9 cellular contexts compared by ENCODE assay signal in the genomic region with DNA sequence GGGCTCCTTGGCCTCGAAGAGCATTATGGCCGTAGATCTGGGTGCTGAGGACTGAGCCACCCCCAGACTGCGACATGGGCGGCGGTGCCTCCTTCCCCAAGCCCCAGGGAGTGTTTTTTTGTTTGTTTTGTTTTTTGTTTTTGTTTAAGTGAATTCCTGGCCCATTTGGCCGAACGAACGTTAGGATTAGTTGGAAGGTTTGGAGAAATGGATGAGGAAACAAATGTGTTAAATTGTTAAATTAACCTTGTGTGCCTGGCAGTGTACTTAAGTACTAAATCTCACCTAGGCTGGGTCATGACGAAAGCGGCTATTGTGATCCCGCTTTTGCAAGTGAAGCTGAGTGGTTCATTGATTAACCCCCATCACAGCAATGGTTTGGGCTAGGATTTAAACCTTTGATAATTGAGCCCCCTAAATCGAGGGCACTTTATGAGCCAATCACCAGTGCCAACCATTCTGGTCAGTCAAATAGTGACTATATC. TPM values are rescaled to one million over a fixed set of nuclear protein-coding genes. Genes with fewer than 3 reads are reported as not detected.
DNase-seq lines count a peak whose midpoint lies in the region; ATAC-seq, FAIRE-seq and TF ChIP-seq lines count a peak whose summit lies in the region.
"Had no signal": no experiment of that assay in that cellular context is flagged by ENCODE, and none has a peak within 500 bp of the region (broad histone marks: within the 10 kb centered on the region; RNA-seq: fewer than 3 reads in every experiment).

No MANE protein-coding gene starts in this region.

- TF ChIP-seq CTCF in A673 (conservative IDR thresholded peaks at IDR 0.05; ENCODE audit: low read depth, low read length) (no peak), astrocyte (IDR thresholded peaks at IDR 0.05; ENCODE audit: insufficient read depth, low read depth, low read length) (no peak)

- DNase-seq in A673 (ENCODE audit: low spot score) = no peak
- peak; percentile 43 for DNase-seq in HCEC 1CT
- DNase-seq in astrocyte (ENCODE audit: low read depth) = no peak
- DNase-seq in mesenchymal stem cell = no peak
- DNase-seq in NCI-H226 = no peak
- DNase-seq in activated CD4-positive, alpha-beta T cell treated with anti-CD3 and anti-CD28 coated beads, Interleukin-2, amount 50 U/mL, for 48 hours = no peak
- no peak for DNase-seq in NCI-H526 (lab: John Stamatoyannopoulos, UW)
- DNase-seq: GOT3 had no signal

- POLR2A ChIA-PET in A673 (lab: Charles Lee; ENCODE audit: low non-redundant PET) = no interaction called here

- H3K36me3 ChIP-seq in A673 (ENCODE audit: insufficient read depth, low read length, poor library complexity, severe bottlenecking) = no peaks in the 10 kb centered on the region
- H3K36me3 ChIP-seq in astrocyte (ENCODE audit: insufficient read depth, low read length) = no peaks in the 10 kb centered on the region
- peaks cover 7 to 11% of the 10 kb centered on the region in 2 experiments for H3K36me3 ChIP-seq in mesenchymal stem cell (ENCODE audit: control insufficient read depth in 1 of 2, insufficient read depth in 2 of 2, low read depth in 1 of 2, low read length in 2 of 2)

- WGBS in mesenchymal stem cell = 75% methylated on average over 11 of the region's 12 CpGs

- H3K4me3 Mint-ChIP-seq in astrocyte (ENCODE audit: unreplicated experiment) = peak overlapping the region; percentile 69

- H2BK15ac ChIP-seq in mesenchymal stem cell (ENCODE audit: low read depth, poor library complexity, severe bottlenecking) = no peak overlapping the region

- H4K91ac ChIP-seq in mesenchymal stem cell (ENCODE audit: low read length) = no peak overlapping the region

- peaks cover 2% of the 10 kb centered on the region for H3K27me3 Mint-ChIP-seq in astrocyte (ENCODE audit: low read depth, unreplicated experiment)

- H3K4me3 ChIP-seq in A673 (ENCODE audit: low read depth, low read length, poor library complexity, severe bottlenecking) (peak overlapping the region; percentile 44), astrocyte (ENCODE audit: insufficient read depth, low read depth, low read length) (peak overlapping the region; percentile 75), mesenchymal stem cell (ENCODE audit: insufficient read depth in 1 of 2, low read depth in 1 of 2, low read length in 2 of 2) (peak overlapping the region; percentile 59 to 91)

- H2AK5ac ChIP-seq in mesenchymal stem cell (ENCODE audit: low read length, severe bottlenecking) = peak overlapping the region; percentile 31

- peaks cover 1% of the 10 kb centered on the region for H3K4me1 Mint-ChIP-seq in astrocyte (ENCODE audit: low read depth, unreplicated experiment)

- H3K9ac ChIP-seq in astrocyte (ENCODE audit: low read length) (peak overlapping the region; percentile 83), mesenchymal stem cell (ENCODE audit: low read length) (peak overlapping the region; percentile 95)

- no peak overlapping the region for H3K14ac ChIP-seq in mesenchymal stem cell (ENCODE audit: low read length in 2 of 2)

- H3K9me3 ChIP-seq in A673 (ENCODE audit: low read depth, low read length, poor library complexity, severe bottlenecking) (no peaks in the 10 kb centered on the region), astrocyte (ENCODE audit: insufficient read depth, low read depth, low read length) (no peaks in the 10 kb centered on the region), mesenchymal stem cell (ENCODE audit: control insufficient read depth, low read length) (no peaks in the 10 kb centered on the region)

- H3K27me3 ChIP-seq in A673 (replicated peaks; ENCODE audit: insufficient read depth, low read depth, low read length, poor library complexity) = no peaks in the 10 kb centered on the region
- no peaks in the 10 kb centered on the region for H3K27me3 ChIP-seq in astrocyte (ENCODE audit: insufficient read depth, low read length)
- no peaks in the 10 kb centered on the region for H3K27me3 ChIP-seq in mesenchymal stem cell (ENCODE audit: control insufficient read depth in 1 of 2, insufficient read depth in 1 of 2, low read length in 2 of 2)

- H3K23ac ChIP-seq in mesenchymal stem cell (ENCODE audit: low read length in 2 of 2) = no peak overlapping the region

- no peak overlapping the region for H2BK120ac ChIP-seq in mesenchymal stem cell (ENCODE audit: low read depth, low read length)

- H3K79me2 ChIP-seq in astrocyte (ENCODE audit: insufficient read depth, low read length) = no peaks in the 10 kb centered on the region

- H3K27ac Mint-ChIP-seq in astrocyte (ENCODE audit: unreplicated experiment) = no peak overlapping the region

- FAIRE-seq in astrocyte (lab: Jason Lieb, UNC) = no peak

- no peak for ATAC-seq in HG02588 (IDR thresholded peaks at IDR 0.05; ENCODE audit: unreplicated experiment)

- H2AFZ ChIP-seq in astrocyte (ENCODE audit: low read depth, low read length) (peak overlapping the region; percentile 97), mesenchymal stem cell (ENCODE audit: low read depth, low read length) (peak overlapping the region; percentile 43)

- no peak overlapping the region for H3K18ac ChIP-seq in mesenchymal stem cell (ENCODE audit: low read depth in 1 of 2, low read length in 2 of 2)

- H3K4me1 ChIP-seq in A673 (ENCODE audit: insufficient read depth, low read length, poor library complexity, severe bottlenecking) (no peaks in the 10 kb centered on the region), astrocyte (ENCODE audit: insufficient read depth, low read length) (peaks cover 16% of the 10 kb centered on the region), mesenchymal stem cell (ENCODE audit: control insufficient read depth, insufficient read depth, low read depth, low read length) (peaks cover 6% of the 10 kb centered on the region)

- H2BK5ac ChIP-seq in mesenchymal stem cell (ENCODE audit: low read depth, low read length, poor library complexity, severe bottlenecking) = peak overlapping the region; percentile 15

- BruUV-seq in A673 (replicated peaks; lab: Mats Ljungman, UMichigan) = no TSS peak

- no peak overlapping the region for H2BK12ac ChIP-seq in mesenchymal stem cell (ENCODE audit: low read length in 2 of 2)

- H4K20me1 ChIP-seq in astrocyte (ENCODE audit: insufficient read depth, low read length) = no peaks in the 10 kb centered on the region

- H3K4me2 ChIP-seq in astrocyte (ENCODE audit: low read length) (peak overlapping the region; percentile 92), mesenchymal stem cell (ENCODE audit: low read length, poor library complexity, severe bottlenecking) (peak overlapping the region; percentile 24)

- peaks cover 2% of the 10 kb centered on the region for H3K9me3 Mint-ChIP-seq in astrocyte (ENCODE audit: unreplicated experiment)

- H3K4ac ChIP-seq in mesenchymal stem cell (ENCODE audit: low read depth in 1 of 2, low read length in 2 of 2) = peak overlapping the region in 1 of 2 experiments; percentile 68

- peaks cover 2% of the 10 kb centered on the region for H3K36me3 Mint-ChIP-seq in astrocyte (ENCODE audit: low read depth, unreplicated experiment)

- H3K79me1 ChIP-seq in mesenchymal stem cell (replicated peaks; ENCODE audit: low read length, poor library complexity, severe bottlenecking) = no peaks in the 10 kb centered on the region

- peak overlapping the region; percentile 92 for H4K8ac ChIP-seq in mesenchymal stem cell (ENCODE audit: low read length)

- CTCF ChIA-PET in A673 (lab: Charles Lee) = no interaction called here

- H3K27ac ChIP-seq in A673 (ENCODE audit: low read depth, low read length, poor library complexity, severe bottlenecking) (no peak overlapping the region), astrocyte (ENCODE audit: low read depth, low read length) (peak overlapping the region; percentile 64), mesenchymal stem cell (ENCODE audit: low read length, poor library complexity, severe bottlenecking) (no peak overlapping the region)

- intact Hi-C loops in A673 (cut with micrococcal nuclease; ENCODE audit: unreplicated experiment) = no loop called here

RNA-seq across cellular contexts. Expression of a gene that starts 22.9 kb away (rescaled TPM):
- 799 and 872 TPM in 2 replicates for total RNA-seq in A673 (2021)
- total RNA-seq in astrocyte = 488 and 511 TPM in 2 replicates
- 352 TPM for polyA plus RNA-seq in mesenchymal stem cell (2013, experiment 1 of 2)
- 352 TPM for polyA plus RNA-seq in mesenchymal stem cell (2013, experiment 2 of 2)

RNA-seq across cellular contexts. Expression of a gene that starts 23.5 kb away (rescaled TPM):
- total RNA-seq in A673 (2021) = 32.2 and 36.4 TPM in 2 replicates
- 6.3 and 6.5 TPM in 2 replicates for total RNA-seq in astrocyte
- polyA plus RNA-seq in mesenchymal stem cell (2013, experiment 1 of 2) = 4.1 TPM
- 4.1 TPM for polyA plus RNA-seq in mesenchymal stem cell (2013, experiment 2 of 2)

RNA-seq across cellular contexts. Expression of a gene that starts 35.8 kb away (rescaled TPM):
- total RNA-seq in A673 (2021) (8.5 and 9.2 TPM in 2 replicates), astrocyte (2.2 and 3.0 TPM in 2 replicates)
- 1.2 TPM for polyA plus RNA-seq in mesenchymal stem cell (2013, experiment 1 of 2)
- polyA plus RNA-seq in mesenchymal stem cell (2013, experiment 2 of 2) = 1.1 TPM
